ENCODE assay signal across 8 cellular contexts in the genomic region with DNA sequence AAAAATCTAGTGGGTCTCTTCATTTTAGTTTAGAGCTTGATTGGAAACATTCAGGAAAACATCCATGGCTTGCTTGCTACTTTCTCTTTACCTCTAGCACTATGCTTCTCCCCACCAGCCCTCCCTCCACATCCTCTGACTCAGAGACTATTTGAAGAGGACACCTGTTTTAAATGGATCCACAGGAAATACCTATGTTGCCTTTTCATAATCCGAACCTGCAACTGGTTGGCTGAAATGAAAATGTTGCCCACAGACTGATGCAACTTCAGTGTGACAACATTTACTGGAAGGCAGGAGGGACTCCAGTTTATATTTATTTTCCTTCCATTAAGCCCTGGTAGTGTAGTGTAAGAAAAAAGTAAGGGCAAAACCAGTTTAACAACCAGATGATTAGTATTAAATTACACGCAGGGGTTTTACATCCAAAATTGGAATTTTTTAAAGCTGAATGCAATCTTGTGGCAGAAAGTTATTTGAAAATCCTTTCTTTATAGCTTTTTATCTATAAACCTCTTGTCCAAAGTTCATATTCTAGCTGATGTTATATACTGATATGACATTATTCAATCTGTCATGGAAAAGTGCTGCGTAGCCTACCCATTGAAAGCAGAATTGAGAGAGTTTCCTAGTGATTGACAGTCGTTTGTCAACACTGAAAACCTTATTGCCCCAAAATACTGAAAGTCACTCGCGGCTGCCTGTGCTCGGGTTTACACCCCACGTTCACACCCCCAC. TPM values are rescaled to one million over a fixed set of nuclear protein-coding genes. Genes with fewer than 3 reads are reported as not detected.
DNase-seq lines count a peak whose midpoint lies in the region; ATAC-seq and TF ChIP-seq lines count a peak whose summit lies in the region.

No MANE protein-coding gene starts in this region.

- H3K27me3 Mint-ChIP-seq in activated CD8-positive, alpha-beta T cell treated with anti-CD3 and anti-CD28 coated beads for 36 hours: no peaks in the 10 kb centered on the region
- peaks cover 4% of the 10 kb centered on the region for H3K27me3 Mint-ChIP-seq in neural progenitor cell (ENCODE audit: insufficient read depth, low read depth)

- H3K36me3 ChIP-seq in neural progenitor cell: no peaks in the 10 kb centered on the region

- no peak for TF ChIP-seq CTCF in activated CD8-positive, alpha-beta T cell treated with anti-CD3 and anti-CD28 coated beads for 36 hours (IDR thresholded peaks at IDR 0.05)
- TF ChIP-seq CTCF in neural progenitor cell (IDR thresholded peaks at IDR 0.05): no peak

- no peaks in the 10 kb centered on the region for H3K79me2 ChIP-seq in neural progenitor cell (ENCODE audit: low read depth)

- peak; percentile 51 to 63 for DNase-seq in SHP77 (lab: John Stamatoyannopoulos, UW)
- DNase-seq in SHP77 treated with DMSO at 0.1 percent for 48 hours (lab: John Stamatoyannopoulos, UW): no peak
- DNase-seq in LHCN-M2 (ENCODE audit: low read depth): peak; percentile 93
- DNase-seq in activated CD8-positive, alpha-beta T cell treated with anti-CD3 and anti-CD28 coated beads for 36 hours: peak; percentile 73
- DNase-seq in fibroblast of peridontal ligament (ENCODE audit: extremely low read depth): peak; percentile 84
- no peak for DNase-seq in neural progenitor cell (ENCODE audit: low spot score)
- DNase-seq in NCI-H446 treated with DMSO at 0.1 percent for 48 hours (lab: John Stamatoyannopoulos, UW): no peak

- H3K9me3 ChIP-seq in neural progenitor cell (ENCODE audit: low read depth): no peaks in the 10 kb centered on the region

- POLR2A ChIA-PET in activated CD8-positive, alpha-beta T cell treated with anti-CD3 and anti-CD28 coated beads for 36 hours (lab: Charles Lee): interaction anchor here (0.8 to 1.6 kb wide), 3 partner anchors 113 to 368 kb away, joined by 3 to 4 read pairs (median 3); no protein-coding TSS in a partner anchor

- H4K20me1 ChIP-seq in neural progenitor cell (ENCODE audit: low read depth): no peaks in the 10 kb centered on the region

- peaks cover 4% of the 10 kb centered on the region for H3K4me1 ChIP-seq in neural progenitor cell

- CTCF ChIA-PET in activated CD8-positive, alpha-beta T cell treated with anti-CD3 and anti-CD28 coated beads for 36 hours (lab: Charles Lee): interaction anchor here (1.0 to 2.1 kb wide), 3 partner anchors 13 to 173 kb away, joined by 3 to 6 read pairs (median 3); no protein-coding TSS in a partner anchor

- H3K9me3 Mint-ChIP-seq in activated CD8-positive, alpha-beta T cell treated with anti-CD3 and anti-CD28 coated beads for 36 hours: no peaks in the 10 kb centered on the region
- no peaks in the 10 kb centered on the region for H3K9me3 Mint-ChIP-seq in neural progenitor cell

- peaks cover 28% of the 10 kb centered on the region for H3K4me1 Mint-ChIP-seq in activated CD8-positive, alpha-beta T cell treated with anti-CD3 and anti-CD28 coated beads for 36 hours (ENCODE audit: low read depth)
- peaks cover 25% of the 10 kb centered on the region for H3K4me1 Mint-ChIP-seq in neural progenitor cell

- peak; percentile 68 for ATAC-seq in activated CD8-positive, alpha-beta T cell treated with anti-CD3 and anti-CD28 coated beads for 36 hours
- no peak for ATAC-seq in GM18520 (IDR thresholded peaks at IDR 0.05; ENCODE audit: unreplicated experiment)

- no peaks in the 10 kb centered on the region for H3K27me3 ChIP-seq in neural progenitor cell

- H3K4me3 Mint-ChIP-seq in activated CD8-positive, alpha-beta T cell treated with anti-CD3 and anti-CD28 coated beads for 36 hours: peak overlapping the region; percentile 88
- peak overlapping the region; percentile 96 for H3K4me3 Mint-ChIP-seq in neural progenitor cell

- H3F3A ChIP-seq in neural progenitor cell (ENCODE audit: low read depth): peaks cover 6% of the 10 kb centered on the region

- peak overlapping the region; percentile 96 for H3K27ac Mint-ChIP-seq in activated CD8-positive, alpha-beta T cell treated with anti-CD3 and anti-CD28 coated beads for 36 hours
- peak overlapping the region; percentile 88 for H3K27ac Mint-ChIP-seq in neural progenitor cell

- H2AFZ ChIP-seq in neural progenitor cell (replicated peaks): peak overlapping the region; percentile 94

- no peak overlapping the region for H3K27ac ChIP-seq in neural progenitor cell

- intact Hi-C loops in activated CD8-positive, alpha-beta T cell treated with anti-CD3 and anti-CD28 coated beads for 36 hours (cut with micrococcal nuclease): no loop called here

- H3K36me3 Mint-ChIP-seq in activated CD8-positive, alpha-beta T cell treated with anti-CD3 and anti-CD28 coated beads for 36 hours (ENCODE audit: low read depth): no peaks in the 10 kb centered on the region
- no peaks in the 10 kb centered on the region for H3K36me3 Mint-ChIP-seq in neural progenitor cell

- H3K4me2 ChIP-seq in neural progenitor cell: peak overlapping the region; percentile 73

- H3K9ac ChIP-seq in neural progenitor cell: peak overlapping the region; percentile 47

- H3K4me3 ChIP-seq in neural progenitor cell: peak overlapping the region; percentile 71

RNA-seq across cellular contexts. Expression of gene AIG1, which starts 0.9 kb away (rescaled TPM):
- total RNA-seq in LHCN-M2 (2014; rRNA removed) (41.6 and 46.5 TPM in 2 replicates), neural progenitor cell (ENCODE audit: low replicate concordance) (25.2 and 37.1 TPM in 2 replicates)
- polyA plus RNA-seq in LHCN-M2 (2012): 54.5 TPM
- total RNA-seq in activated CD8-positive, alpha-beta T cell treated with anti-CD3 and anti-CD28 coated beads for 36 hours: 10 to 100 TPM; 16.1 to 20.0 TPM

Comparison
In these comparisons a context has a peak if more than half of its experiments do, and no peak if none do; other contexts are left out.
1. DNase-seq: peak in SHP77 (2 of 2), LHCN-M2 (single experiment), activated CD8-positive, alpha-beta T cell treated with anti-CD3 and anti-CD28 coated beads for 36 hours (single experiment) and fibroblast of peridontal ligament (single experiment); none in SHP77 treated with DMSO at 0.1 percent for 48 hours (single experiment), neural progenitor cell (single experiment) and NCI-H446 treated with DMSO at 0.1 percent for 48 hours (single experiment).